15 cellular contexts compared by ENCODE assay signal in the genomic region with DNA sequence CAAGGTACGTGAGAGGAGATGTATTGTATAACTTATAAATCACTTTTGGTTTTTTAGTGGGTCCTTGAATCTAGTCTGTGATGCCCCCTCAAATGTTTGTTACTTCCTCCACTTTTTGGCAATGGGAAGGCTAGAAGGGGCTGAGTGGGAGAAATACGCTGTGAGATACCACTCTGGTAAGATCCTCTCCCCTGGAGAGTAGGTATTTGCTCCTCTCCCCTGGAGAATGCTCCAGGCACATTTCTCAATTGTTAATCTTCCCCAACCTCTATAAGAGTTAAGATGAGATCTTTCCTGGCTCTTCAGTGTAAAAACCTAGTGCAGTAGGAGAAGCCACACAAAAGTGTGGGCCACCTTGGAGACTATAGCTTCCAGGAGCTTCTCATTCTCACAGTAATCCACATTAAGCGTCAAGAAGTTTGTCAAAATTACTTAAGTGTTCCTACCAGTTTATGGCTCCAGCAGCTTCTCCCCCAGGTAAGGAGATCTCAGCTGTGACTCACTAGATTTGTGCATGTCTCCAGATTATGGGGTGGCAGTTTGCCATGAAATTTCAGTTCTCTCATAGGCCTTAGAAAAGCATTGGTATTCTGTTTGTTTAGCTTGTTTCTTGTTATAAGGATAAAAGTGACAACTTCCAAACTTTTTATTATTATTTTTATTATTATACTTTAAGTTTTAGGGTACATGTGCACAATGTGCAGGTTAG.
"Had no signal": no experiment of that assay in that cellular context is flagged by ENCODE, and none has a peak within 500 bp of the region (broad histone marks: within the 10 kb centered on the region; RNA-seq: fewer than 3 reads in every experiment).

No MANE protein-coding gene starts in this region.

- H3K4me3 ChIP-seq: esophagus muscularis mucosa, prostate gland, right lobe of liver, suprapubic skin had no signal

- H3K27ac ChIP-seq: esophagus muscularis mucosa, prostate gland, right lobe of liver, suprapubic skin had no signal

- H3K9me3 Mint-ChIP-seq: mesothelial cell of epicardium, type B pancreatic cell had no signal

- H3K4me3 Mint-ChIP-seq: activated CD4-positive, alpha-beta T cell treated with anti-CD3 and anti-CD28 coated beads, Interleukin-2, amount 10 ng/mL, durations not matched to agents 7 days and 5 days; activated naive CD8-positive, alpha-beta T cell treated with anti-CD3 and anti-CD28 coated beads, Interleukin-2, amount 10 ng/mL, durations not matched to agents 7 days and 5 days; immature natural killer cell; mesothelial cell of epicardium; type B pancreatic cell had no signal

- DNase-seq: activated CD4-positive, alpha-beta T cell treated with anti-CD3 and anti-CD28 coated beads, Interleukin-2, amount 10 ng/mL, durations not matched to agents 7 days and 5 days; activated naive CD4-positive, alpha-beta T cell; activated naive CD8-positive, alpha-beta T cell treated with anti-CD3 and anti-CD28 coated beads, Interleukin-2, amount 10 ng/mL, durations not matched to agents 7 days and 5 days; anterior cingulate cortex; glutamatergic neuron; hypothalamus; immature natural killer cell; right lobe of liver; stimulated activated naive CD8-positive, alpha-beta T cell treated with anti-CD3 and anti-CD28 coated beads, Interleukin-15, Interleukin-2, amounts not matched to agents 100 U/mL and 50 U/mL, for 24 hours; T-helper 2 cell had no signal

- H3K9me3 ChIP-seq: esophagus muscularis mucosa, prostate gland, right lobe of liver, suprapubic skin had no signal

- H3K4me1 Mint-ChIP-seq: activated CD4-positive, alpha-beta T cell treated with anti-CD3 and anti-CD28 coated beads, Interleukin-2, amount 10 ng/mL, durations not matched to agents 7 days and 5 days; activated naive CD8-positive, alpha-beta T cell treated with anti-CD3 and anti-CD28 coated beads, Interleukin-2, amount 10 ng/mL, durations not matched to agents 7 days and 5 days; immature natural killer cell; mesothelial cell of epicardium had no signal

- H3K27me3 Mint-ChIP-seq: activated CD4-positive, alpha-beta T cell treated with anti-CD3 and anti-CD28 coated beads, Interleukin-2, amount 10 ng/mL, durations not matched to agents 7 days and 5 days; activated naive CD8-positive, alpha-beta T cell treated with anti-CD3 and anti-CD28 coated beads, Interleukin-2, amount 10 ng/mL, durations not matched to agents 7 days and 5 days; type B pancreatic cell had no signal

- H3K36me3 Mint-ChIP-seq: activated naive CD8-positive, alpha-beta T cell treated with anti-CD3 and anti-CD28 coated beads, Interleukin-2, amount 10 ng/mL, durations not matched to agents 7 days and 5 days; mesothelial cell of epicardium; type B pancreatic cell had no signal

- H3K27ac Mint-ChIP-seq: activated CD4-positive, alpha-beta T cell treated with anti-CD3 and anti-CD28 coated beads, Interleukin-2, amount 10 ng/mL, durations not matched to agents 7 days and 5 days; activated naive CD8-positive, alpha-beta T cell treated with anti-CD3 and anti-CD28 coated beads, Interleukin-2, amount 10 ng/mL, durations not matched to agents 7 days and 5 days; immature natural killer cell; mesothelial cell of epicardium; type B pancreatic cell had no signal

- H3K36me3 ChIP-seq: esophagus muscularis mucosa, prostate gland, right lobe of liver, suprapubic skin had no signal

- H3K27me3 ChIP-seq: esophagus muscularis mucosa, right lobe of liver, suprapubic skin had no signal

- H3K4me1 ChIP-seq: esophagus muscularis mucosa, prostate gland, right lobe of liver, suprapubic skin had no signal
